In genomic region chr4:173014113-173014558, GRCh38 we compare ENCODE assay signal across 9 cellular contexts.
DNase-seq lines count a peak whose midpoint lies in the region; ATAC-seq and TF ChIP-seq lines count a peak whose summit lies in the region.
"Had no signal": no experiment of that assay in that cellular context is flagged by ENCODE, and none has a peak within 500 bp of the region (broad histone marks: within the 10 kb centered on the region; RNA-seq: fewer than 3 reads in every experiment).

No MANE protein-coding gene starts in this region.

- CTCF ChIA-PET in MCF 10A (lab: Yijun Ruan, JAX): interaction anchor here (0.5 to 3.1 kb wide), 61 partner anchors 9 to 1290 kb away, joined by 3 to 127 read pairs (median 5); partner anchors contain the start of gene GALNT7

- intact Hi-C loops in MCF 10A (cut with micrococcal nuclease) (loop anchor here (5.0 kb wide), 1 partner anchor 303 kb away; no protein-coding TSS in a partner anchor), breast epithelium (cut with DNase I; ENCODE audit: low total_unique reads) (no loop called here)

- no peak overlapping the region for H3K4me3 ChIP-seq in breast epithelium

- TF ChIP-seq CTCF in MCF 10A (IDR thresholded peaks at IDR 0.05; ENCODE audit: unreplicated experiment) (no peak), breast epithelium (IDR thresholded peaks at IDR 0.05) (no peak), glutamatergic neuron (IDR thresholded peaks at IDR 0.05; ENCODE audit: partially characterized antibody, unreplicated experiment) (no peak), type B pancreatic cell (conservative IDR thresholded peaks at IDR 0.05) (no peak)

- no peak for TF ChIP-seq POLR2A in breast epithelium (IDR thresholded peaks at IDR 0.05)

- no peaks in the 10 kb centered on the region for H3K27me3 ChIP-seq in breast epithelium

- DNase-seq in MCF 10A (ENCODE audit: unreplicated experiment): peak; percentile 42
- DNase-seq in breast epithelium (ENCODE audit: low spot score in 2 of 2): no peak
- DNase-seq in SW480 (ENCODE audit: low spot score): peak; percentile 8
- peak; percentile 58 for DNase-seq in glutamatergic neuron
- no peak for DNase-seq in type B pancreatic cell (ENCODE audit: extremely low spot score, unreplicated experiment)
- DNase-seq in GOT3 (lab: John Stamatoyannopoulos, UW): no peak

- H3K4me3 Mint-ChIP-seq in MCF 10A (ENCODE audit: unreplicated experiment): no peak overlapping the region
- H3K4me3 Mint-ChIP-seq in glutamatergic neuron (ENCODE audit: unreplicated experiment): no peak overlapping the region
- H3K4me3 Mint-ChIP-seq in type B pancreatic cell: no peak overlapping the region
- H3K4me3 Mint-ChIP-seq: CD4-positive, CD25-positive, alpha-beta regulatory T cell had no signal

- no peak overlapping the region for H3K27ac ChIP-seq in breast epithelium

- H3K27me3 Mint-ChIP-seq in MCF 10A (ENCODE audit: insufficient read depth, unreplicated experiment) (no peaks in the 10 kb centered on the region), glutamatergic neuron (ENCODE audit: unreplicated experiment) (peaks cover 2% of the 10 kb centered on the region), type B pancreatic cell (no peaks in the 10 kb centered on the region)
- H3K27me3 Mint-ChIP-seq: CD4-positive, CD25-positive, alpha-beta regulatory T cell had no signal

- H3K4me1 Mint-ChIP-seq in MCF 10A (ENCODE audit: insufficient read depth, unreplicated experiment): no peaks in the 10 kb centered on the region
- H3K4me1 Mint-ChIP-seq in glutamatergic neuron (ENCODE audit: low read depth, unreplicated experiment): peaks cover 10% of the 10 kb centered on the region
- peaks cover 16% of the 10 kb centered on the region for H3K4me1 Mint-ChIP-seq in type B pancreatic cell (ENCODE audit: unreplicated experiment)
- H3K4me1 Mint-ChIP-seq: CD4-positive, CD25-positive, alpha-beta regulatory T cell had no signal

- no peaks in the 10 kb centered on the region for H3K36me3 ChIP-seq in breast epithelium

- H3K9me3 Mint-ChIP-seq in MCF 10A (ENCODE audit: unreplicated experiment): no peaks in the 10 kb centered on the region
- H3K9me3 Mint-ChIP-seq in glutamatergic neuron (ENCODE audit: unreplicated experiment): no peaks in the 10 kb centered on the region
- no peaks in the 10 kb centered on the region for H3K9me3 Mint-ChIP-seq in type B pancreatic cell
- H3K9me3 Mint-ChIP-seq: CD4-positive, CD25-positive, alpha-beta regulatory T cell had no signal

- H3K36me3 Mint-ChIP-seq in MCF 10A (ENCODE audit: insufficient read depth, unreplicated experiment) (no peaks in the 10 kb centered on the region), glutamatergic neuron (ENCODE audit: unreplicated experiment) (no peaks in the 10 kb centered on the region), type B pancreatic cell (no peaks in the 10 kb centered on the region)
- H3K36me3 Mint-ChIP-seq: CD4-positive, CD25-positive, alpha-beta regulatory T cell had no signal

- ATAC-seq in GM18873 (IDR thresholded peaks at IDR 0.05; ENCODE audit: low FRiP score, unreplicated experiment) (no peak), HG02623 (IDR thresholded peaks at IDR 0.05; ENCODE audit: unreplicated experiment) (no peak)

- H3K27ac Mint-ChIP-seq in MCF 10A (ENCODE audit: low read depth, unreplicated experiment) (no peak overlapping the region), glutamatergic neuron (ENCODE audit: unreplicated experiment) (peak overlapping the region; percentile 80), type B pancreatic cell (peak overlapping the region; percentile 17)
- H3K27ac Mint-ChIP-seq: CD4-positive, CD25-positive, alpha-beta regulatory T cell had no signal

- POLR2A ChIA-PET in MCF 10A (lab: Yijun Ruan, JAX): interaction anchor here (0.8 to 3.0 kb wide), 9 partner anchors 10 to 404 kb away, joined by 3 to 11 read pairs (median 5); no protein-coding TSS in a partner anchor

- H3K4me1 ChIP-seq in breast epithelium: no peaks in the 10 kb centered on the region

- BruUV-seq in MCF 10A (replicated peaks; lab: Mats Ljungman, UMichigan): no TSS peak

- no peaks in the 10 kb centered on the region for H3K9me3 ChIP-seq in breast epithelium

Comparison
In these comparisons a context has a peak if more than half of its experiments do, and no peak if none do; other contexts are left out.
1. DNase-seq: peak in MCF 10A (single experiment), SW480 (single experiment) and glutamatergic neuron (single experiment); none in breast epithelium (0 of 2), type B pancreatic cell (single experiment) and GOT3 (single experiment).